ENCODE assay signal across 8 cellular contexts in the genomic region with DNA sequence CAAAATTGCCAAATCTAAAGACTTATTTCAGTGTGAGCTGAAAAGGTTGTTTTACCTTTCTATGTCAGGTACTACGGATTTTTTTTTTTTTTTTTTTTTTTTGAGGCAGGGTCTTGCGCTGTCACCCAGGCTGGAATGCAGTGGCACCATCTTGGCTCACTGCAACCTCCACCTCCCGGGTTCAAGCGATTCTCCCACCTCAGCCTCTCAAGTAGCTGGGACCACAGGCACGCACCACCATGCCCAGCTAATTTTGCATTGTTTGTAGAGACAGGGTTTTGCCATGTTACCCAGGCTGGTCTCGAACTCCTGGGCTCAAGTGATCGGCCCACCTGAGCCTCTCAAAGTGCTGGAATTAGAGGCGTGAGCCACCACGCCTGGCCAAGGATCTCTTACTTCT. TPM values are rescaled to one million over a fixed set of nuclear protein-coding genes. Genes with fewer than 3 reads are reported as not detected.
DNase-seq lines count a peak whose midpoint lies in the region; ATAC-seq and TF ChIP-seq lines count a peak whose summit lies in the region.
"Not testable (repeated sequence)": the region's sequence is repeated elsewhere in the genome, so short reads cannot be mapped to it uniquely, and the experiment has no call there.

No MANE protein-coding gene starts in this region.

- H3K9me3 Mint-ChIP-seq in activated CD8-positive, alpha-beta memory T cell treated with anti-CD3 and anti-CD28 coated beads, Interleukin-2, amount 10 ng/mL, durations not matched to agents 7 days and 5 days (ENCODE audit: low read depth); brain; mesothelial cell of epicardium: not testable (repeated sequence)

- H3K9me3 ChIP-seq in BE2C; HCT116 (ENCODE audit: control insufficient read depth in 1 of 2, insufficient read depth in 1 of 2, low read depth in 1 of 2, low read length in 2 of 2); PC-3 (ENCODE audit: low read length); skeletal muscle satellite cell (replicated peaks; ENCODE audit: low read length): not testable (repeated sequence)

- TF ChIP-seq CTCF in BE2C (IDR thresholded peaks at IDR 0.05; ENCODE audit: low read depth, low read length); HCT116 (IDR thresholded peaks at IDR 0.05 in 2 of 3, conservative IDR thresholded peaks at IDR 0.05 in 1 of 3; ENCODE audit: borderline replicate concordance in 1 of 3, insufficient read depth in 1 of 3, low read depth in 2 of 3, low read length in 2 of 3); PC-3 (conservative IDR thresholded peaks at IDR 0.05; ENCODE audit: low read depth, low read length); brain (conservative IDR thresholded peaks at IDR 0.05); fibroblast of the aortic adventitia (IDR thresholded peaks at IDR 0.05; ENCODE audit: insufficient read depth, low read length); mesothelial cell of epicardium (IDR thresholded peaks at IDR 0.05; ENCODE audit: unreplicated experiment): not testable (repeated sequence)

- H3K27me3 Mint-ChIP-seq in activated CD8-positive, alpha-beta memory T cell treated with anti-CD3 and anti-CD28 coated beads, Interleukin-2, amount 10 ng/mL, durations not matched to agents 7 days and 5 days; brain; mesothelial cell of epicardium (ENCODE audit: low read depth): not testable (repeated sequence)

- H3K4me3 Mint-ChIP-seq in activated CD8-positive, alpha-beta memory T cell treated with anti-CD3 and anti-CD28 coated beads, Interleukin-2, amount 10 ng/mL, durations not matched to agents 7 days and 5 days, result peak overlapping the region; percentile 93
- H3K4me3 Mint-ChIP-seq in brain (peak overlapping the region; percentile 91 to 99 (median 93)), mesothelial cell of epicardium (peak overlapping the region; percentile 98)

- H3K9ac ChIP-seq in HCT116 (ENCODE audit: low read length); PC-3 (ENCODE audit: low read length): not testable (repeated sequence)
- H3K9ac ChIP-seq in skeletal muscle satellite cell (ENCODE audit: low read depth, low read length), result peak overlapping the region; percentile 88

- peaks cover 43% of the 10 kb centered on the region for H3K36me3 Mint-ChIP-seq in activated CD8-positive, alpha-beta memory T cell treated with anti-CD3 and anti-CD28 coated beads, Interleukin-2, amount 10 ng/mL, durations not matched to agents 7 days and 5 days
- peaks cover 24% of the 10 kb centered on the region for H3K36me3 Mint-ChIP-seq in brain
- H3K36me3 Mint-ChIP-seq in mesothelial cell of epicardium, result not testable (repeated sequence)

- not testable (repeated sequence) for ATAC-seq in HCT116; PC-3; activated CD8-positive, alpha-beta memory T cell treated with anti-CD3 and anti-CD28 coated beads, Interleukin-2, amount 10 ng/mL, durations not matched to agents 7 days and 5 days

- peaks cover 13% of the 10 kb centered on the region; the same call in 1 of the 2 replicates for H4K20me1 ChIP-seq in HCT116 (ENCODE audit: insufficient read depth)
- H4K20me1 ChIP-seq in PC-3 (ENCODE audit: low read length), result not testable (repeated sequence)

- CTCF ChIA-PET in HCT116 (lab: Charles Lee), result interaction anchor here (0.7 to 0.9 kb wide), 2 partner anchors 24 to 52 kb away, joined by 3 to 5 read pairs; no protein-coding TSS in a partner anchor
- CTCF ChIA-PET in PC-3 (lab: Charles Lee), result not testable (repeated sequence)
- CTCF ChIA-PET in activated CD8-positive, alpha-beta memory T cell treated with anti-CD3 and anti-CD28 coated beads, Interleukin-2, amount 10 ng/mL, durations not matched to agents 7 days and 5 days (lab: Charles Lee), result interaction anchor here (0.6 to 1.2 kb wide), 2 partner anchors 10 to 309 kb away, joined by 3 to 4 read pairs; no protein-coding TSS in a partner anchor

- intact Hi-C loops in HCT116 (cut with micrococcal nuclease); PC-3 (cut with micrococcal nuclease): not testable (repeated sequence)

- not testable (repeated sequence) for TF ChIP-seq RAD21 in HCT116 (IDR thresholded peaks at IDR 0.05; ENCODE audit: low read depth)

- not testable (repeated sequence) for H3K9me2 ChIP-seq in HCT116 (ENCODE audit: insufficient read depth); PC-3 (replicated peaks; ENCODE audit: low read length)

- H3K4me2 ChIP-seq in HCT116 (ENCODE audit: low read length) (peak overlapping the region; percentile 91), PC-3 (ENCODE audit: low read length) (peak overlapping the region; percentile 95), skeletal muscle satellite cell (ENCODE audit: low read length) (peak overlapping the region; percentile 83)

- not testable (repeated sequence) for TF ChIP-seq POLR2A in HCT116 (IDR thresholded peaks at IDR 0.05; ENCODE audit: borderline replicate concordance, extremely low read depth, insufficient read depth, insufficient read length)

- DNase-seq in BE2C; HCT116 (ENCODE audit: low read depth, low spot score); PC-3; activated CD8-positive, alpha-beta memory T cell treated with anti-CD3 and anti-CD28 coated beads, Interleukin-2, amount 10 ng/mL, durations not matched to agents 7 days and 5 days; fibroblast of the aortic adventitia (ENCODE audit: low read depth); mesothelial cell of epicardium (ENCODE audit: low spot score in 2 of 2, unreplicated experiment in 2 of 2): not testable (repeated sequence)

- not testable (repeated sequence) for H3K27me3 ChIP-seq in BE2C; HCT116 (ENCODE audit: insufficient read depth, low read length); PC-3 (ENCODE audit: low read length); skeletal muscle satellite cell (ENCODE audit: control insufficient read depth, insufficient read depth, low read length)

- H3K27ac Mint-ChIP-seq in activated CD8-positive, alpha-beta memory T cell treated with anti-CD3 and anti-CD28 coated beads, Interleukin-2, amount 10 ng/mL, durations not matched to agents 7 days and 5 days, result peak overlapping the region; percentile 94
- H3K27ac Mint-ChIP-seq in brain (peak overlapping the region in 3 of 5 experiments; percentile 81 to 95 (median 94)), mesothelial cell of epicardium (peak overlapping the region; percentile 65)

- not testable (repeated sequence) for H3K4me1 ChIP-seq in BE2C
- peaks cover 11 to 27% of the 10 kb centered on the region in 2 experiments for H3K4me1 ChIP-seq in HCT116 (ENCODE audit: control insufficient read depth in 1 of 2, insufficient read depth in 2 of 2, low read length in 2 of 2)
- H3K4me1 ChIP-seq in PC-3 (ENCODE audit: insufficient read depth, low read length), result peaks cover 17% of the 10 kb centered on the region
- H3K4me1 ChIP-seq in skeletal muscle satellite cell (ENCODE audit: control insufficient read depth, insufficient read depth, low read length), result peaks cover 15% of the 10 kb centered on the region

- POLR2A ChIA-PET in HCT116 (lab: Charles Lee), result interaction anchor here (0.7 to 1.0 kb wide), 4 partner anchors 13 to 513 kb away, joined by 3 to 5 read pairs (median 4); no protein-coding TSS in a partner anchor
- POLR2A ChIA-PET in PC-3 (lab: Charles Lee; ENCODE audit: unreplicated experiment), result not testable (repeated sequence)

- not testable (repeated sequence) for H3F3A ChIP-seq in PC-3 (ENCODE audit: low read length, unreplicated experiment)

- peaks cover 29% of the 10 kb centered on the region for H3K36me3 ChIP-seq in BE2C
- H3K36me3 ChIP-seq in HCT116 (ENCODE audit: control insufficient read depth in 1 of 2, insufficient read depth in 2 of 2, low read length in 2 of 2), result peaks cover 17 to 21% of the 10 kb centered on the region in 2 experiments
- peaks cover 19% of the 10 kb centered on the region for H3K36me3 ChIP-seq in PC-3 (ENCODE audit: low read depth, low read length)
- H3K36me3 ChIP-seq in skeletal muscle satellite cell (ENCODE audit: insufficient read depth, low read length), result peaks cover 25% of the 10 kb centered on the region

- not testable (repeated sequence) for H2AFZ ChIP-seq in HCT116 (ENCODE audit: low read depth, low read length, poor library complexity, severe bottlenecking); PC-3 (ENCODE audit: low read length)

- H3K4me3 ChIP-seq in BE2C (ENCODE audit: low read depth, low read length), result peak overlapping the region; percentile 97
- H3K4me3 ChIP-seq in HCT116 (replicated peaks in 1 of 2; ENCODE audit: low read depth in 1 of 2, low read length in 2 of 2), result peak overlapping the region; percentile 94 to 99; a peak in 3 of 4 replicates
- H3K4me3 ChIP-seq in PC-3 (ENCODE audit: low read length), result peak overlapping the region; percentile 100
- peak overlapping the region; percentile 84 for H3K4me3 ChIP-seq in fibroblast of the aortic adventitia (ENCODE audit: low read depth, low read length)
- peak overlapping the region; percentile 74 for H3K4me3 ChIP-seq in skeletal muscle satellite cell (ENCODE audit: low read length)

- RAD21 ChIA-PET in HCT116 (lab: Charles Lee; ENCODE audit: low non-redundant PET in 1 of 2, low total read pairs in 2 of 2, uncharacterized antibody in 2 of 2, unreplicated experiment in 2 of 2), result not testable (repeated sequence)

- not testable (repeated sequence) for BruUV-seq in HCT116 (replicated peaks; lab: Mats Ljungman, UMichigan); PC-3 (replicated peaks; lab: Mats Ljungman, UMichigan)

- H3K79me2 ChIP-seq in HCT116 (ENCODE audit: insufficient read depth, low read length) (peaks cover 78% of the 10 kb centered on the region), PC-3 (ENCODE audit: low read length) (peaks cover 75% of the 10 kb centered on the region)

- peaks cover 49% of the 10 kb centered on the region for H3K4me1 Mint-ChIP-seq in activated CD8-positive, alpha-beta memory T cell treated with anti-CD3 and anti-CD28 coated beads, Interleukin-2, amount 10 ng/mL, durations not matched to agents 7 days and 5 days
- H3K4me1 Mint-ChIP-seq in brain, result peaks cover 69% of the 10 kb centered on the region
- H3K4me1 Mint-ChIP-seq in mesothelial cell of epicardium, result peaks cover 24% of the 10 kb centered on the region

- not testable (repeated sequence) for H3K27ac ChIP-seq in HCT116 (ENCODE audit: low read depth, low read length); PC-3 (ENCODE audit: low read length)

RNA-seq across cellular contexts. Expression of a gene that starts 1.7 kb away (rescaled TPM):
- polyA plus RNA-seq in BE2C (2012; ENCODE audit: insufficient read depth, insufficient read length, low read depth), result 47.8 TPM
- 26.2 TPM for total RNA-seq in HCT116 (2021; ENCODE audit: unreplicated experiment)
- polyA plus RNA-seq in HCT116 (2012), result 7.7 and 15.9 TPM in 2 replicates
- total RNA-seq in PC-3 (2014; rRNA removed), result 12.7 and 19.1 TPM in 2 replicates
- total RNA-seq in activated CD8-positive, alpha-beta memory T cell treated with anti-CD3 and anti-CD28 coated beads, Interleukin-2, amount 10 ng/mL, durations not matched to agents 7 days and 5 days, result 10 to 100 TPM; 15.5 to 23.1 TPM
- polyA plus RNA-seq in brain (ENCODE audit: insufficient read depth, low read depth, low replicate concordance), result 11.7 TPM
- total RNA-seq in fibroblast of the aortic adventitia (ENCODE audit: low replicate concordance), result 26.8 and 28.2 TPM in 2 replicates
- 14.8 to 17.0 TPM (median 16.5 TPM) in 3 replicates for total RNA-seq in mesothelial cell of epicardium
- total RNA-seq in skeletal muscle satellite cell (2012; rRNA removed), result 23.2 and 25.3 TPM in 2 replicates

RNA-seq across cellular contexts. Expression of a gene that starts 17.9 kb away (rescaled TPM):
- polyA plus RNA-seq in BE2C (2012; ENCODE audit: insufficient read depth, insufficient read length, low read depth), result 8.9 TPM
- total RNA-seq in HCT116 (2021; ENCODE audit: unreplicated experiment), result 38.9 TPM
- polyA plus RNA-seq in HCT116 (2012), result 7.2 and 16.2 TPM in 2 replicates
- 11.5 and 16.8 TPM in 2 replicates for total RNA-seq in PC-3 (2014; rRNA removed)
- 10 to 100 TPM; 62.1 to 73.5 TPM for total RNA-seq in activated CD8-positive, alpha-beta memory T cell treated with anti-CD3 and anti-CD28 coated beads, Interleukin-2, amount 10 ng/mL, durations not matched to agents 7 days and 5 days
- 16.7 TPM for polyA plus RNA-seq in brain (ENCODE audit: insufficient read depth, low read depth, low replicate concordance)
- 2.4 and 52.9 TPM in 2 replicates for total RNA-seq in fibroblast of the aortic adventitia (ENCODE audit: low replicate concordance)
- 16.6 to 17.7 TPM (median 17.1 TPM) in 3 replicates for total RNA-seq in mesothelial cell of epicardium
- total RNA-seq in skeletal muscle satellite cell (2012; rRNA removed), result 15.2 and 17.7 TPM in 2 replicates
